21 cellular contexts compared by ENCODE assay signal in the genomic region with DNA sequence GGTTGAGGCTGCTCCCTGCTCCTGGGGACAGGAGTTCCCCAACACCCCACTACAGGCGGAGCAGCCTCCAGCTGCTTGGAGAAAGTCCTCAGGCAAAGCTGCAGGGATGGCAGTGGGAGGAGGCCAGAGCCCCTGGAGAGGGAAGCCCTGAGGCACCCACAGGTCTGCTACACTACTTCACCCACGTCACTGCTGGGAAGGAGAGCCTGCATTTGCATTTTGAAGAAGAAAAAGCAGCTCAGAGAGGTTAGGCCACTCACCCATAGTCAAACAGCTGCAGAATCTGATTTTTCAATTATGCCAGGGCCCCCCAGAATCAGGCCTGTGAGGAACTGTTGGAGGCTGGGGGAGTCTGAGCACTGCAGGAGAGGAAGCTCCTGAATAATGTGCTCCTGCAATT. TPM values are rescaled to one million over a fixed set of nuclear protein-coding genes. Genes with fewer than 3 reads are reported as not detected.
"Had no signal": no experiment of that assay in that cellular context is flagged by ENCODE, and none has a peak within 500 bp of the region (broad histone marks: within the 10 kb centered on the region; RNA-seq: fewer than 3 reads in every experiment).

No MANE protein-coding gene starts in this region.

- H3K27me3 ChIP-seq: esophagus squamous epithelium, gastrocnemius medialis, heart right ventricle, left lung had no signal

- H3K27ac ChIP-seq: epithelial cell of prostate, esophagus squamous epithelium, gastrocnemius medialis, heart right ventricle, left lung, lower lobe of right lung had no signal

- H3K36me3 ChIP-seq: esophagus squamous epithelium, gastrocnemius medialis, heart right ventricle, left lung, lower lobe of right lung had no signal

- H3K4me3 ChIP-seq: esophagus squamous epithelium, gastrocnemius medialis, heart right ventricle, left lung, lower lobe of right lung, mucosa of descending colon had no signal

- H3K9me3 ChIP-seq: esophagus squamous epithelium, gastrocnemius medialis, heart right ventricle, left lung, lower lobe of right lung, mucosa of descending colon had no signal

- H3K4me1 ChIP-seq: esophagus squamous epithelium, gastrocnemius medialis, heart right ventricle, left lung, lower lobe of right lung had no signal

- ATAC-seq: effector memory CD8-positive, alpha-beta T cell; esophagus mucosa; gastrocnemius medialis; left cardiac atrium; left lung; left ventricle myocardium superior; lower lobe of right lung; mucosa of descending colon had no signal

- DNase-seq: cortex of kidney; effector CD8-positive, alpha-beta T cell; effector memory CD8-positive, alpha-beta T cell; endodermal cell; erythroblast; esophagus squamous epithelium; foreskin fibroblast; foreskin melanocyte; gastrocnemius medialis; glutamatergic neuron; heart right ventricle; hippocampal formation; left cardiac atrium; left lung; left ventricle myocardium superior; lower lobe of right lung; mesenchymal stem cell; mucosa of descending colon had no signal

RNA-seq across cellular contexts. Expression of gene BFSP1, which starts 17.2 kb away (rescaled TPM):
- total RNA-seq: mesenteric fat pad had no signal
